21 cellular contexts compared by ENCODE assay signal in the genomic region with DNA sequence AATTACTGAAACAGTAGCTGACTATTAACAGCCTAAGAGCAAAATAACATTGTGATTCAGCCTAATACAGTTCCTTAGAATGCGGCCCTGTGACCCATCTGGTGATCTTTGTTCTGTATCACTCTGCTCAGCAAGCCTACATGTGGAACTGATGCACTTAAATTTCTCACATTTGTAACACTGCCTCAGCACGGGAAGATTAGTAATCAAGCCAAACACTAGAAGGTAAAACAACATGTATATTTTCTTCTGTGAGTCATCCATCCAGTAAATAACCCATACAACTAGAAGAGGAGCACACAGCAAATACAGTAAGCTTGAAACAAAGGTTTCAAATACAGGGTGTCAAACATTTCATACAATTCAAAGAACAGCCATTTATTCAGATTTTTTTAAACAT.
DNase-seq lines count a peak whose midpoint lies in the region; ATAC-seq and TF ChIP-seq lines count a peak whose summit lies in the region.
"Had no signal": no experiment of that assay in that cellular context is flagged by ENCODE, and none has a peak within 500 bp of the region (broad histone marks: within the 10 kb centered on the region; RNA-seq: fewer than 3 reads in every experiment).

No MANE protein-coding gene starts in this region.

- POLR2A ChIA-PET in HEK293 (lab: Yijun Ruan, JAX), result no interaction called here

- H3K4me1 ChIP-seq in HEK293 (ENCODE audit: control insufficient read depth, insufficient read depth, low read length) (no peaks in the 10 kb centered on the region), heart left ventricle (peaks cover 0 to 19% (median 0%) of the 10 kb centered on the region in 12 donors)
- H3K4me1 ChIP-seq: adrenal gland had no signal

- H3K27ac ChIP-seq in HEK293 (ENCODE audit: extremely low read depth, low read depth, low read length) (no peak overlapping the region), heart left ventricle (no peak overlapping the region)
- H3K27ac ChIP-seq: adrenal gland; BLaER1 treated with 17β-estradiol and CSF1 and Interleukin-3, amounts not matched to agents 10 nM and 100 nM; tibial artery had no signal

- no peak for ATAC-seq in heart left ventricle
- ATAC-seq: HepG2; naive thymus-derived CD8-positive, alpha-beta T cell; Right ventricle myocardium inferior had no signal

- WGBS in heart left ventricle, 4 donors, result 56 to 73% (median 61%) methylated on average over 2 of the region's 2 CpGs

- H3K4me3 ChIP-seq in HEK293 (ENCODE audit: low read depth, low read length) (no peak overlapping the region), astrocyte of the spinal cord (ENCODE audit: low read depth, low read length) (no peak overlapping the region), fibroblast of mammary gland (ENCODE audit: control insufficient read depth, low read depth, low read length) (no peak overlapping the region), retinal pigment epithelial cell (ENCODE audit: low read length) (no peak overlapping the region), heart left ventricle (no peak overlapping the region)
- H3K4me3 ChIP-seq: adrenal gland; BLaER1 treated with 17β-estradiol and CSF1 and Interleukin-3, amounts not matched to agents 10 nM and 100 nM; tibial artery had no signal

- no peaks in the 10 kb centered on the region for H3K36me3 ChIP-seq in HEK293 (ENCODE audit: control insufficient read depth in 2 of 2, insufficient read depth in 1 of 2, low read length in 2 of 2)
- H3K36me3 ChIP-seq in heart left ventricle, result no peaks in the 10 kb centered on the region
- H3K36me3 ChIP-seq: adrenal gland; BLaER1 treated with 17β-estradiol and CSF1 and Interleukin-3, amounts not matched to agents 10 nM and 100 nM; tibial artery had no signal

- H3K27me3 ChIP-seq in heart left ventricle, result no peaks in the 10 kb centered on the region
- H3K27me3 ChIP-seq: adrenal gland; BLaER1 treated with 17β-estradiol and CSF1 and Interleukin-3, amounts not matched to agents 10 nM and 100 nM; tibial artery had no signal

- CTCF ChIA-PET in HEK293 (lab: Yijun Ruan, JAX), result no interaction called here

- intact Hi-C loops in heart left ventricle (cut with DNase I), result no loop called here

- TF ChIP-seq POLR2A in heart left ventricle (IDR thresholded peaks at IDR 0.05), result no peak

- peak; percentile 10 for DNase-seq in astrocyte of the spinal cord (ENCODE audit: low read depth, low spot score)
- peak; percentile 0 for DNase-seq in fibroblast of mammary gland (ENCODE audit: low read depth)
- DNase-seq in retinal pigment epithelial cell (ENCODE audit: low read depth), result peak; percentile 33
- no peak for DNase-seq in heart left ventricle
- no peak for DNase-seq in glomerular visceral epithelial cell (ENCODE audit: extremely low spot score)
- DNase-seq in HK-2 (ENCODE audit: unreplicated experiment), result no peak
- DNase-seq: activated B cell treated with CpG ODN at 0.5 μM for 24 hours; activated effector memory CD4-positive, alpha-beta T cell treated with Interleukin-2 at 50 U/mL for 16 hours; adrenal gland; H7; MM.1S; naive thymus-derived CD8-positive, alpha-beta T cell; NCI-H1694; NCI-H226; stimulated activated CD4-positive, alpha-beta T cell treated with anti-CD3 and anti-CD28 coated beads, Interleukin-12 subunit alpha, Interleukin-12 subunit beta, amount 100 ng/mL, for 4 hours; T-helper 1 cell; tibial artery had no signal

- TF ChIP-seq CTCF in HEK293 (tag by site-specific recombination; IDR thresholded peaks at IDR 0.05) (no peak), astrocyte of the spinal cord (IDR thresholded peaks at IDR 0.05; ENCODE audit: low read depth, low read length) (no peak), fibroblast of mammary gland (conservative IDR thresholded peaks at IDR 0.05; ENCODE audit: control insufficient read depth, insufficient read depth, low read depth, low read length) (no peak), retinal pigment epithelial cell (conservative IDR thresholded peaks at IDR 0.05; ENCODE audit: low read depth, low read length) (no peak), heart left ventricle (IDR thresholded peaks at IDR 0.05) (no peak)

- H3K9me3 ChIP-seq in HEK293 (ENCODE audit: control insufficient read depth, insufficient read depth, low read depth, low read length) (no peaks in the 10 kb centered on the region), heart left ventricle (peaks cover 0 to 22% (median 8%) of the 10 kb centered on the region in 12 donors)
- H3K9me3 ChIP-seq: adrenal gland had no signal

- in situ Hi-C loops in astrocyte of the spinal cord (cut with HindIII; ENCODE audit: low sequenced_read_pairs), result no loop called here

TF ChIP-seq in HEK293, 187 proteins besides CTCF, POLR2A, EP300 and RAD21:
- TF ChIP-seq SETDB1 (IDR thresholded peaks at IDR 0.05; ENCODE audit: insufficient read length, low read length) (peak; percentile 25), ZXDB (tag by site-specific recombination; IDR thresholded peaks at IDR 0.05) (no peak), ZNF629 (tag by site-specific recombination; IDR thresholded peaks at IDR 0.05) (no peak)

Comparison
In these comparisons a context has a peak if more than half of its experiments do, and no peak if none do; other contexts are left out.
1. DNase-seq: peak in astrocyte of the spinal cord (single experiment), fibroblast of mammary gland (single experiment) and retinal pigment epithelial cell (single experiment); none in heart left ventricle (0 of 5), glomerular visceral epithelial cell (single experiment) and HK-2 (single experiment).